In genomic region chr2:210442869-210443268, GRCh38 we compare ENCODE assay signal across 19 cellular contexts. TPM values are rescaled to one million over a fixed set of nuclear protein-coding genes. Genes with fewer than 3 reads are reported as not detected.
DNase-seq lines count a peak whose midpoint lies in the region; ATAC-seq and TF ChIP-seq lines count a peak whose summit lies in the region.
"Had no signal": no experiment of that assay in that cellular context is flagged by ENCODE, and none has a peak within 500 bp of the region (broad histone marks: within the 10 kb centered on the region; RNA-seq: fewer than 3 reads in every experiment).

No MANE protein-coding gene starts in this region.

- H3K27ac ChIP-seq in dorsolateral prefrontal cortex (peak overlapping the region in 47 of 59 donors; percentile 0 to 84 (median 55)), right cardiac atrium (ENCODE audit: low read length) (no peak overlapping the region)
- H3K27ac ChIP-seq: heart left ventricle, left lung, psoas muscle, upper lobe of left lung had no signal

- no peaks in the 10 kb centered on the region for H3K4me1 ChIP-seq in right cardiac atrium (ENCODE audit: control insufficient read depth, insufficient read depth, low read length)

- 97% methylated on average over 1 of the region's 1 CpG for WGBS in right cardiac atrium

- H3K9me3 ChIP-seq in right cardiac atrium (ENCODE audit: control insufficient read depth, low read length) = no peaks in the 10 kb centered on the region

- H3K27me3 ChIP-seq in dorsolateral prefrontal cortex = no peaks in the 10 kb centered on the region
- H3K27me3 ChIP-seq in right cardiac atrium (ENCODE audit: control insufficient read depth, insufficient read depth) = no peaks in the 10 kb centered on the region
- H3K27me3 ChIP-seq: heart left ventricle, left lung, upper lobe of left lung had no signal

- no peak for DNase-seq in dorsolateral prefrontal cortex
- DNase-seq in hypothalamus (lab: John Stamatoyannopoulos, UW) = no peak
- no peak for DNase-seq in NCI-H2196 (lab: John Stamatoyannopoulos, UW; ENCODE audit: unreplicated experiment)
- no peak for DNase-seq in right cardiac atrium
- no peak for DNase-seq in left colon
- DNase-seq: activated naive CD8-positive, alpha-beta T cell treated with anti-CD3 and anti-CD28 coated beads, Interleukin-2, amount 10 ng/mL, durations not matched to agents 7 days and 5 days; activated T-cell treated with anti-CD3 and anti-CD28 coated beads for 4 hours; AML-193; cerebellar nuclear complex; DMS153; heart left ventricle; left lung; NK-92 treated with Interleukin-12 subunit alpha and Interleukin-12 subunit beta, amount 100 ng/mL, for 24 hours; psoas muscle; SK-N-SH; upper lobe of left lung had no signal

- H3K4me3 ChIP-seq in dorsolateral prefrontal cortex (no peak overlapping the region), right cardiac atrium (ENCODE audit: low read length) (no peak overlapping the region)
- H3K4me3 ChIP-seq: heart left ventricle, left lung, psoas muscle, upper lobe of left lung had no signal

- intact Hi-C loops in dorsolateral prefrontal cortex (cut with DNase I) (loop anchor here in 1 of 2 donors (5.0 to 10.0 kb wide), 2 partner anchors 59 to 152 kb away; no protein-coding TSS in a partner anchor), right cardiac atrium (cut with DNase I) (no loop called here), left colon (cut with DNase I, micrococcal nuclease) (no loop called here)

- no peak for TF ChIP-seq CTCF in dorsolateral prefrontal cortex (IDR thresholded peaks at IDR 0.05 in 54 of 56, conservative IDR thresholded peaks at IDR 0.05 in 2 of 56; ENCODE audit: low read depth in 1 of 56, partially characterized antibody in 56 of 56)

- ATAC-seq in GM18502 (IDR thresholded peaks at IDR 0.05; ENCODE audit: poor library complexity, unreplicated experiment) = peak; percentile 32
- ATAC-seq in GM21423 (IDR thresholded peaks at IDR 0.05; ENCODE audit: unreplicated experiment) = peak; percentile 22
- ATAC-seq in HG03442 (IDR thresholded peaks at IDR 0.05; ENCODE audit: unreplicated experiment) = peak; percentile 19
- ATAC-seq in right cardiac atrium = no peak
- ATAC-seq in left colon = no peak
- ATAC-seq: psoas muscle had no signal

RNA-seq across cellular contexts. Expression of gene LANCL1, which starts 33.7 kb away (rescaled TPM):
- total RNA-seq in dorsolateral prefrontal cortex = 100 to 1,000 TPM in 118 of 120 experiments, 10 to 100 TPM in 2; 71.4 to 393 (median 221) TPM
- 10 to 100 TPM; 46.6 to 59.6 (median 53.2) TPM for total RNA-seq in right cardiac atrium
- polyA plus RNA-seq in right cardiac atrium = 20.1 TPM
- total RNA-seq in left colon = 10 to 100 TPM; 20.0 to 25.2 TPM

Comparison
In these comparisons a context has a peak if more than half of its experiments do, and no peak if none do; other contexts are left out.
1. ATAC-seq: peak in GM18502 (single experiment), GM21423 (single experiment) and HG03442 (single experiment); none in right cardiac atrium (0 of 2) and left colon (single experiment).